28 cellular contexts compared by ENCODE assay signal in the genomic region with DNA sequence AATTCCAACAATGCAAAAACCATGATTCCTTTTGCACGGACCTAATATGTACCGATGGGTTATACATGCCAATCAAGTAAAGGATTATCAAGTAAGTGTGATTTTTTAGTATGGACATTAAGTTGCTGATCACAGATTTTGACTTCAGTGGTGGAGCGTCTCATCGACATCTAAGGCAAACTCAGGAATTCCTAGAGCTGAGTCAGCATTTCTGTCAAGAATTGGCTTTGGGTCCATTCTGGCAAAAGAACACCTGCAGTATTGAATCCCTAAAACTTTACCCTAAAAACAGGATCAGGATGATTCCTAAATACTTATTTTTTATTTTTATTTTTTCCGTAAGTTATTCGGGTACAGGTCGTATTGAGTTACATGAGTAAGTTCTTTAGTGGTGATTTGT.
"Had no signal": no experiment of that assay in that cellular context is flagged by ENCODE, and none has a peak within 500 bp of the region (broad histone marks: within the 10 kb centered on the region; RNA-seq: fewer than 3 reads in every experiment).

No MANE protein-coding gene starts in this region.

- H3K27me3 ChIP-seq: neural progenitor cell, ovary, spleen, suprapubic skin, testis, tibial artery, transverse colon, upper lobe of right lung, uterus had no signal

- H2AFZ ChIP-seq: neural progenitor cell, parathyroid adenoma had no signal

- H3K9ac ChIP-seq: neural progenitor cell, parathyroid adenoma had no signal

- H3K4me2 ChIP-seq: neural progenitor cell had no signal

- DNase-seq: natural killer cell; occipital lobe; ovary; posterior cingulate gyrus; psoas muscle; right cardiac atrium; spleen; stimulated activated CD4-positive, alpha-beta T cell treated with anti-CD3 and anti-CD28 coated beads, Interleukin-12 subunit alpha, Interleukin-12 subunit beta, amount 100 ng/mL, for 4 hours; stimulated activated CD4-positive, alpha-beta T cell treated with anti-CD3 and anti-CD28 coated beads, Interleukin-1b, Interleukin-23, amount 100 ng/mL, for 48 hours; stimulated activated CD4-positive, alpha-beta T cell treated with anti-CD3 and anti-CD28 coated beads, Interleukin-4, amount 100 ng/mL, for 1 hour; stimulated activated CD4-positive, alpha-beta T cell treated with anti-CD3 and anti-CD28 coated beads, Interleukin-4, amount 100 ng/mL, for 4 hours; stimulated activated CD8-positive, alpha-beta memory T cell treated with anti-CD3 and anti-CD28 coated beads, Interleukin-4, amount 100 ng/mL, for 48 hours; stimulated activated naive CD4-positive, alpha-beta T cell; stimulated activated naive CD8-positive, alpha-beta T cell treated with anti-CD3 and anti-CD28 coated beads, Interleukin-15, amount 100 ng/mL, for 72 hours; stimulated activated naive CD8-positive, alpha-beta T cell treated with anti-CD3 and anti-CD28 coated beads, Interleukin-15, Interleukin-2, amounts not matched to agents 100 U/mL and 50 U/mL, for 24 hours; substantia nigra; testis; tibial artery; transverse colon; upper lobe of right lung; uterus had no signal

- H3K27ac ChIP-seq: neural progenitor cell, ovary, parathyroid adenoma, psoas muscle, skin epidermis, spleen, suprapubic skin, testis, tibial artery, transverse colon, upper lobe of right lung, uterus had no signal

- ATAC-seq: natural killer cell; psoas muscle; right cardiac atrium; sciatic nerve; stimulated activated memory B cell treated with anti-CD40 and anti-IgM and Interleukin-4, amounts not matched to agents 10 μg/mL and 1 μg/mL and 100 μg/mL, for 72 hours; stimulated activated naive CD8-positive, alpha-beta T cell treated with anti-CD3 and anti-CD28 coated beads, Interleukin-15, amount 100 ng/mL, for 72 hours; stimulated activated naive CD8-positive, alpha-beta T cell treated with anti-CD3 and anti-CD28 coated beads, Interleukin-15, Interleukin-2, amounts not matched to agents 100 U/mL and 50 U/mL, for 24 hours; upper lobe of right lung had no signal

- H3K79me2 ChIP-seq: parathyroid adenoma had no signal

- H3K4me1 ChIP-seq: neural progenitor cell, parathyroid adenoma, psoas muscle, spleen, suprapubic skin, testis, transverse colon, upper lobe of right lung, uterus had no signal

- H3K4me3 ChIP-seq: neural progenitor cell, ovary, psoas muscle, skin epidermis, smooth muscle cell, spleen, suprapubic skin, testis, tibial artery, transverse colon, upper lobe of right lung, uterus had no signal

- H3K9me3 ChIP-seq: ovary, psoas muscle, suprapubic skin, testis, tibial artery, transverse colon, upper lobe of right lung, uterus had no signal

- H3K36me3 ChIP-seq: neural progenitor cell, ovary, spleen, suprapubic skin, tibial artery, transverse colon, upper lobe of right lung, uterus had no signal
